12 cellular contexts compared by ENCODE assay signal in the genomic region with DNA sequence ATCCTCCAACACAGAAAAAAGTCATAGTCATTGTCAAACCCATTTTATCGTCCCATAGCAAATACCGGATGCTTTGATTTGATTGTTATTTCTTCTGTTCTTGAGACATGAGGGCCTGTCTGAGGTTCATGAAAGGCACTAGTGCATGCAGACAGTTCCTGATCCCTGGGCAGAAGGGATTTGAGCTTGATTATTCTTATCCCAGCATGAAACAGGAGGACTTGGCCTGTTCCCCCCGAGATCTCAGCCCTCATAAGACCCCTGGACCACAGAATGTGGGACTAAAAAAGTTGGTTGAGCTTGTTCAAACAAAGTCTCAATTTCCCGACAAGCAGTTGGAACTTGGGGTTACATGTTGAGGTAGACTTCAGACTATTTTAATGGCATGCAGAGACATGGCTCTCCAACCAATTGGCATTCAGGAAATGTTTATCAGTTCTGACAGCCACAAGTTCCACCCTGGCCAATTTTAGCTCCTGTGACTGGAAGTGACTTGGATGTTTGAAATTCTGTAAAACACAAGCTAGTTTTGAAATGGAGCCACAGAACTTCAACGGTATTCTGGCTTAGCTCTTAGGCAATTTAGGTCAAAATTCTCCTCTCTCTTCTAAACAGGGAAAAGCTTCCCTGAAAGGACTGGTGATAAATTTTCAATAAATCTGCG.
DNase-seq lines count a peak whose midpoint lies in the region; ATAC-seq and TF ChIP-seq lines count a peak whose summit lies in the region.
"Had no signal": no experiment of that assay in that cellular context is flagged by ENCODE, and none has a peak within 500 bp of the region (broad histone marks: within the 10 kb centered on the region; RNA-seq: fewer than 3 reads in every experiment).

No MANE protein-coding gene starts in this region.

- H3K4me1 ChIP-seq in gastroesophageal sphincter = peaks cover 12 to 89% (median 22%) of the 10 kb centered on the region in 3 donors
- H3K4me1 ChIP-seq in osteoblast (ENCODE audit: insufficient read depth, low read length) = peaks cover 40% of the 10 kb centered on the region
- H3K4me1 ChIP-seq in H9 (ENCODE audit: insufficient read depth, low read length) = no peaks in the 10 kb centered on the region

- H3K4me3 ChIP-seq in gastroesophageal sphincter (no peak overlapping the region), osteoblast (ENCODE audit: insufficient read depth, low read length) (no peak overlapping the region)
- H3K4me3 ChIP-seq: GM12878 had no signal

- no peak overlapping the region for H4K91ac ChIP-seq in H9 (ENCODE audit: insufficient read length, low read depth, low read length)

- H3K79me1 ChIP-seq in H9 (ENCODE audit: insufficient read depth, low read depth, low read length, poor library complexity, severe bottlenecking) = no peaks in the 10 kb centered on the region

- H3K27me3 ChIP-seq in gastroesophageal sphincter (no peaks in the 10 kb centered on the region), osteoblast (ENCODE audit: insufficient read depth, low read length) (no peaks in the 10 kb centered on the region), H9 (ENCODE audit: insufficient read depth, low read length) (no peaks in the 10 kb centered on the region)

- H2BK20ac ChIP-seq in H9 (ENCODE audit: low read depth, low read length, poor library complexity, severe bottlenecking) = no peak overlapping the region

- WGBS in gastroesophageal sphincter (ENCODE audit: low coverage in 1 of 2), 2 donors = 9 to 24% methylated on average over 5 to 6 of the region's 6 CpGs
- WGBS in H9 (ENCODE audit: extremely low coverage, insufficient read length, low lambda C conversion rate) = no CpG with 5 or more reads among the region's 6 CpGs

- no peaks in the 10 kb centered on the region for H3K9me3 Mint-ChIP-seq in H9
- H3K9me3 Mint-ChIP-seq: naive thymus-derived CD8-positive, alpha-beta T cell had no signal

- no peak for TF ChIP-seq POLR2A in gastroesophageal sphincter (IDR thresholded peaks at IDR 0.05)

- DNase-seq in AG08395 (ENCODE audit: low spot score) (peak; percentile 82), osteoblast (ENCODE audit: insufficient read length, low spot score, missing footprints) (no peak), DMS79 treated with DMSO at 0.1 percent for 48 hours (lab: John Stamatoyannopoulos, UW) (no peak), H9 (no peak)
- no peak for DNase-seq in activated CD4-positive, alpha-beta T cell treated with anti-CD3 and anti-CD28 coated beads, Interleukin-2, amount 50 U/mL, for 48 hours
- DNase-seq: activated CD4-positive, CD25-positive, alpha-beta regulatory T cell; activated naive CD4-positive, alpha-beta T cell treated with anti-CD3 and anti-CD28 coated beads, Interleukin-2, amount 50 U/mL, for 16 hours; naive thymus-derived CD8-positive, alpha-beta T cell had no signal

- H2BK5ac ChIP-seq in H9 (ENCODE audit: insufficient read length, low read length) = no peak overlapping the region

- H3K14ac ChIP-seq in H9 (ENCODE audit: insufficient read depth, low read length) = no peak overlapping the region

- no peak overlapping the region for H3K23ac ChIP-seq in H9 (ENCODE audit: insufficient read length, low read depth, low read length)

- no peak overlapping the region for H3K27ac Mint-ChIP-seq in H9
- H3K27ac Mint-ChIP-seq: naive thymus-derived CD8-positive, alpha-beta T cell had no signal

- H3K4me3 Mint-ChIP-seq in H9 = no peak overlapping the region
- H3K4me3 Mint-ChIP-seq: naive thymus-derived CD8-positive, alpha-beta T cell had no signal

- H2AFZ ChIP-seq in osteoblast (ENCODE audit: low read length) (peak overlapping the region; percentile 51), H9 (ENCODE audit: low read length) (no peak overlapping the region)

- H3K9me3 ChIP-seq in gastroesophageal sphincter = no peaks in the 10 kb centered on the region
- no peaks in the 10 kb centered on the region for H3K9me3 ChIP-seq in osteoblast (ENCODE audit: low read depth, low read length)
- H3K9me3 ChIP-seq in H9 (ENCODE audit: control insufficient read depth, low read depth, low read length) = no peaks in the 10 kb centered on the region

- H3T11ph ChIP-seq in H9 (ENCODE audit: low read length) = no peak overlapping the region

- H3K4ac ChIP-seq in H9 (ENCODE audit: low read depth, low read length) = no peak overlapping the region

- no peaks in the 10 kb centered on the region for H3K36me3 Mint-ChIP-seq in H9 (ENCODE audit: insufficient read depth in 1 of 3, low read depth in 3 of 3)
- H3K36me3 Mint-ChIP-seq: naive thymus-derived CD8-positive, alpha-beta T cell had no signal

- peak; percentile 18 for TF ChIP-seq EP300 in gastroesophageal sphincter (IDR thresholded peaks at IDR 0.05)

- H4K20me1 ChIP-seq in osteoblast (ENCODE audit: insufficient read depth, low read length) (no peaks in the 10 kb centered on the region), H9 (ENCODE audit: control insufficient read depth, insufficient read depth, insufficient read length) (no peaks in the 10 kb centered on the region)

- H3K4me2 ChIP-seq in osteoblast (ENCODE audit: insufficient read depth, low read length) (peak overlapping the region; percentile 33), H9 (ENCODE audit: insufficient read depth, insufficient read length, low read length) (no peak overlapping the region)

- no peak overlapping the region for H2AK5ac ChIP-seq in H9 (ENCODE audit: insufficient read length, low read length)

- H4K8ac ChIP-seq in H9 (replicated peaks; ENCODE audit: insufficient read length, low read depth, low read length) = no peak overlapping the region

- H3K27me3 Mint-ChIP-seq in H9 (ENCODE audit: low read depth) = no peaks in the 10 kb centered on the region

- ATAC-seq in SK-N-SH treated with all-trans-retinoic acid at 6 μM for 48 hours (peak; percentile 81), gastroesophageal sphincter (peak; percentile 86)
- ATAC-seq in activated CD4-positive, CD25-positive, alpha-beta regulatory T cell treated with anti-CD3 and anti-CD28 coated beads, Interleukin-2, amount 50 U/mL, for 24 hours = no peak
- ATAC-seq: GM12878; naive thymus-derived CD8-positive, alpha-beta T cell had no signal

- H2BK120ac ChIP-seq in H9 (ENCODE audit: low read depth, low read length, poor library complexity, severe bottlenecking) = no peak overlapping the region

- H2BK15ac ChIP-seq in H9 (ENCODE audit: low read depth, low read length) = no peak overlapping the region

- peak overlapping the region; percentile 83 to 97 (median 84) for H3K27ac ChIP-seq in gastroesophageal sphincter
- peak overlapping the region; percentile 71 for H3K27ac ChIP-seq in osteoblast (ENCODE audit: low read depth, low read length)
- H3K27ac ChIP-seq in H9 (ENCODE audit: insufficient read length, low read depth, low read length) = no peak overlapping the region

- H3K56ac ChIP-seq in H9 (ENCODE audit: insufficient read length, low read depth, low read length) = no peak overlapping the region

- no peak overlapping the region for H3K18ac ChIP-seq in H9 (ENCODE audit: insufficient read length, low read depth, low read length)

- H3K23me2 ChIP-seq in H9 (ENCODE audit: insufficient read length, low read depth, low read length, poor library complexity, severe bottlenecking) = no peaks in the 10 kb centered on the region

- H3K4me1 Mint-ChIP-seq in H9 = peaks cover 2 to 5% of the 10 kb centered on the region in 2 experiments
- H3K4me1 Mint-ChIP-seq: naive thymus-derived CD8-positive, alpha-beta T cell had no signal

- H3K79me2 ChIP-seq in osteoblast (ENCODE audit: insufficient read depth, low read length) (no peaks in the 10 kb centered on the region), H9 (ENCODE audit: insufficient read depth, low read length) (no peaks in the 10 kb centered on the region)

- TF ChIP-seq CTCF in gastroesophageal sphincter (IDR thresholded peaks at IDR 0.05) (no peak), osteoblast (IDR thresholded peaks at IDR 0.05; ENCODE audit: extremely low read depth, low read depth, low read length) (no peak), H9 (conservative IDR thresholded peaks at IDR 0.05) (no peak)

- no peak overlapping the region for H2BK12ac ChIP-seq in H9 (ENCODE audit: insufficient read length, low read depth, low read length)

- H3K36me3 ChIP-seq in gastroesophageal sphincter (no peaks in the 10 kb centered on the region), osteoblast (ENCODE audit: insufficient read depth, low read length) (no peaks in the 10 kb centered on the region)

- no peak overlapping the region for H3K9ac ChIP-seq in H9 (ENCODE audit: extremely low read depth, insufficient read length, low read length)

- no peak overlapping the region for H4K5ac ChIP-seq in H9 (ENCODE audit: insufficient read length, low read depth, low read length)

TF ChIP-seq in SK-N-SH treated with all-trans-retinoic acid at 6 μM for 48 hours, 23 proteins besides CTCF, POLR2A, EP300 and RAD21:
- TF ChIP-seq, protein P1, sequence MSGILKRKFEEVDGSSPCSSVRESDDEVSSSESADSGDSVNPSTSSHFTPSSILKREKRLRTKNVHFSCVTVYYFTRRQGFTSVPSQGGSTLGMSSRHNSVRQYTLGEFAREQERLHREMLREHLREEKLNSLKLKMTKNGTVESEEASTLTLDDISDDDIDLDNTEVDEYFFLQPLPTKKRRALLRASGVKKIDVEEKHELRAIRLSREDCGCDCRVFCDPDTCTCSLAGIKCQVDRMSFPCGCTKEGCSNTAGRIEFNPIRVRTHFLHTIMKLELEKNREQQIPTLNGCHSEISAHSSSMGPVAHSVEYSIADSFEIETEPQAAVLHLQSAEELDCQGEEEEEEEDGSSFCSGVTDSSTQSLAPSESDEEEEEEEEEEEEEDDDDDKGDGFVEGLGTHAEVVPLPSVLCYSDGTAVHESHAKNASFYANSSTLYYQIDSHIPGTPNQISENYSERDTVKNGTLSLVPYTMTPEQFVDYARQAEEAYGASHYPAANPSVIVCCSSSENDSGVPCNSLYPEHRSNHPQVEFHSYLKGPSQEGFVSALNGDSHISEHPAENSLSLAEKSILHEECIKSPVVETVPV (CRISPR knock-in tag; IDR thresholded peaks at IDR 0.05) = no peak
TF ChIP-seq in SK-N-SH treated with all-trans-retinoic acid at 6 μM for 48 hours: peak in this region for 0.

Comparison
In these comparisons a context has a peak if more than half of its experiments do, and no peak if none do; other contexts are left out.
1. ATAC-seq: peak in SK-N-SH treated with all-trans-retinoic acid at 6 μM for 48 hours (single experiment) and gastroesophageal sphincter (single experiment); none in activated CD4-positive, CD25-positive, alpha-beta regulatory T cell treated with anti-CD3 and anti-CD28 coated beads, Interleukin-2, amount 50 U/mL, for 24 hours (0 of 2).